In the genomic region with DNA sequence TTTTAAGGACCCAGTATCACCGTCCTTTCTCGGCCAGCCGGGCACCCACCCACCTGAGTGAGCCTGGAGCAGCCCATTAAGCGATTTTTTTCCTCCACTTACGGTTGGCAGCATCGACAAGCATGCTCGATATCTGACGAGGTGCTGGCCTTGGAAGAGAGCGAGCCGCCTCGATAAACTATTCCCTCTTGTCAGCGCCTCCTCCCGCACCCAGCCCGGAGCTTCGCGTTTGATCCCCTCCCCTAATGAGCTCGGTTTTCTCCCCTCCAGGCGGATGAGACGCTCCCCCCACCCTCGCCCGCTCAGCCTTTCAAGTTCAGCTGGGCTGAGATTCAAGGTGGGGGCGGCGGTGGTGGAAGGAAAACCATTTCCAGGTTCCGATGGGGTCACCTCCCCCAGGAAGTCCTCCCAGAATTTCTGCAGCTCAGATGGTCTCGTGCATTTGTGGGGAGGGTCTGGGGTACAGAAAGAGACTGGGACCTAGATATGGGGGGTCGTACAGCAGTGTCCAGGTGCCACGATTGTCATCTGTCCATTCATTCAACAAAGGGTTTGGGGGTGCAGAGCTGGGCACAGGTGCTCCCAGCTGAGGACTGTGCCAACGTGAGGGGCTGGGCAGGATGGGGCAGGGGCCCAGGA, we compare ENCODE assay signal across 34 cellular contexts. TPM values are rescaled to one million over a fixed set of nuclear protein-coding genes. Genes with fewer than 3 reads are reported as not detected.
"Had no signal": no experiment of that assay in that cellular context is flagged by ENCODE, and none has a peak within 500 bp of the region (broad histone marks: within the 10 kb centered on the region; RNA-seq: fewer than 3 reads in every experiment).

No MANE protein-coding gene starts in this region.

- H3K4me3 ChIP-seq: adrenal gland, body of pancreas, breast epithelium, PC-9, SJCRH30, SK-N-MC had no signal

- ATAC-seq: activated CD8-positive, alpha-beta T cell treated with anti-CD3 and anti-CD28 coated beads, Interleukin-2, amount 10 ng/mL, durations not matched to agents 7 days and 5 days; activated naive CD4-positive, alpha-beta T cell treated with anti-CD3 and anti-CD28 coated beads, Interleukin-2, amount 50 U/mL, for 72 hours; activated T-cell treated with anti-CD3 and anti-CD28 coated beads, Interleukin-2, amount 50 U/mL, for 4 hours; body of pancreas had no signal

- H3K4me1 Mint-ChIP-seq: activated CD4-positive, alpha-beta T cell treated with anti-CD3 and anti-CD28 coated beads, Interleukin-2, amount 10 ng/mL, durations not matched to agents 24 days and 14 days had no signal

- H3K36me3 ChIP-seq: adrenal gland, breast epithelium, SJCRH30, WERI-Rb-1 had no signal

- DNase-seq: activated CD4-positive, alpha-beta T cell treated with anti-CD3 and anti-CD28 coated beads, Interleukin-2, amount 10 ng/mL, durations not matched to agents 24 days and 14 days; activated CD4-positive, alpha-beta T cell treated with anti-CD3 and anti-CD28 coated beads, Interleukin-2, amount 50 U/mL, for 48 hours; activated CD4-positive, CD25-positive, alpha-beta regulatory T cell; activated CD8-positive, alpha-beta memory T cell treated with anti-CD3 and anti-CD28 coated beads, Interleukin-2, amount 50 U/mL, for 4 hours; activated CD8-positive, alpha-beta T cell treated with anti-CD3 and anti-CD28 coated beads, Interleukin-2, amount 10 ng/mL, durations not matched to agents 7 days and 5 days; activated gamma-delta T cell treated with Interleukin-2 at 50 U/mL for 16 hours; activated naive CD4-positive, alpha-beta T cell treated with anti-CD3 and anti-CD28 coated beads for 36 hours; activated T-cell treated with anti-CD3 and anti-CD28 coated beads for 4 hours; activated T-cell treated with anti-CD3 and anti-CD28 coated beads, Interleukin-2, amount 50 U/mL, for 4 hours; adrenal gland; body of pancreas; NCI-H1105; NCI-H1417 treated with DMSO at 0.1 percent for 48 hours; NCI-H187 treated with DMSO at 0.1 percent for 48 hours; NCI-H2081; NCI-H345; NCI-H524 treated with DMSO at 0.1 percent for 48 hours; PC-9; Right ventricle myocardium superior; SJCRH30; T1000; WERI-Rb-1 had no signal

- H3K27ac Mint-ChIP-seq: activated CD4-positive, alpha-beta T cell treated with anti-CD3 and anti-CD28 coated beads, Interleukin-2, amount 10 ng/mL, durations not matched to agents 24 days and 14 days; activated CD8-positive, alpha-beta T cell treated with anti-CD3 and anti-CD28 coated beads, Interleukin-2, amount 10 ng/mL, durations not matched to agents 7 days and 5 days; activated naive CD4-positive, alpha-beta T cell treated with anti-CD3 and anti-CD28 coated beads for 36 hours; activated naive CD4-positive, alpha-beta T cell treated with anti-CD3 and anti-CD28 coated beads, Interleukin-2, amount 50 U/mL, for 72 hours; activated T-helper 1 cell treated with anti-CD3 and anti-CD28 coated beads, Interleukin-12 subunit alpha, Interleukin-12 subunit beta, Interleukin-2, Interleukin-4 antibody, amounts not matched to agents 30 ng/mL and 10 ng/mL and 1 ng/mL, durations not matched to agents 14 hours and 24 hours and 36 hours had no signal

- H3K36me3 Mint-ChIP-seq: activated naive CD4-positive, alpha-beta T cell treated with anti-CD3 and anti-CD28 coated beads, Interleukin-2, amount 50 U/mL, for 72 hours had no signal

- H3K4me3 Mint-ChIP-seq: activated CD4-positive, alpha-beta T cell treated with anti-CD3 and anti-CD28 coated beads, Interleukin-2, amount 10 ng/mL, durations not matched to agents 24 days and 14 days; activated CD8-positive, alpha-beta T cell treated with anti-CD3 and anti-CD28 coated beads, Interleukin-2, amount 10 ng/mL, durations not matched to agents 7 days and 5 days; activated naive CD4-positive, alpha-beta T cell treated with anti-CD3 and anti-CD28 coated beads for 36 hours; activated T-cell treated with anti-CD3 and anti-CD28 coated beads, Interleukin-2, amount 50 U/mL, for 4 hours; activated T-helper 1 cell treated with anti-CD3 and anti-CD28 coated beads, Interleukin-12 subunit alpha, Interleukin-12 subunit beta, Interleukin-2, Interleukin-4 antibody, amounts not matched to agents 30 ng/mL and 10 ng/mL and 1 ng/mL, durations not matched to agents 14 hours and 24 hours and 36 hours had no signal

- H3K27ac ChIP-seq: adrenal gland, body of pancreas, breast epithelium, PC-9, RWPE1, SJCRH30, SK-N-MC, WERI-Rb-1 had no signal

- H3K4me1 ChIP-seq: adrenal gland, breast epithelium, SJCRH30 had no signal

- H3K9me3 ChIP-seq: adrenal gland, body of pancreas, breast epithelium, SJCRH30 had no signal

- H3K9me3 Mint-ChIP-seq: activated CD4-positive, alpha-beta T cell treated with anti-CD3 and anti-CD28 coated beads, Interleukin-2, amount 10 ng/mL, durations not matched to agents 24 days and 14 days; activated naive CD4-positive, alpha-beta T cell treated with anti-CD3 and anti-CD28 coated beads for 36 hours; activated naive CD4-positive, alpha-beta T cell treated with anti-CD3 and anti-CD28 coated beads, Interleukin-2, amount 50 U/mL, for 72 hours; activated T-cell treated with anti-CD3 and anti-CD28 coated beads, Interleukin-2, amount 50 U/mL, for 4 hours; activated T-helper 1 cell treated with anti-CD3 and anti-CD28 coated beads, Interleukin-12 subunit alpha, Interleukin-12 subunit beta, Interleukin-2, Interleukin-4 antibody, amounts not matched to agents 30 ng/mL and 10 ng/mL and 1 ng/mL, durations not matched to agents 14 hours and 24 hours and 36 hours had no signal

RNA-seq across cellular contexts. Expression of a gene that starts 18.9 kb away (rescaled TPM):
- total RNA-seq: activated CD4-positive, alpha-beta T cell treated with anti-CD3 and anti-CD28 coated beads, Interleukin-2, amount 10 ng/mL, durations not matched to agents 24 days and 14 days; activated CD8-positive, alpha-beta T cell treated with anti-CD3 and anti-CD28 coated beads, Interleukin-2, amount 10 ng/mL, durations not matched to agents 7 days and 5 days; activated naive CD4-positive, alpha-beta T cell treated with anti-CD3 and anti-CD28 coated beads for 36 hours; activated naive CD4-positive, alpha-beta T cell treated with anti-CD3 and anti-CD28 coated beads, Interleukin-2, amount 50 U/mL, for 72 hours; activated T-cell treated with anti-CD3 and anti-CD28 coated beads, Interleukin-2, amount 50 U/mL, for 4 hours; activated T-helper 1 cell treated with anti-CD3 and anti-CD28 coated beads, Interleukin-12 subunit alpha, Interleukin-12 subunit beta, Interleukin-2, Interleukin-4 antibody, amounts not matched to agents 30 ng/mL and 10 ng/mL and 1 ng/mL, durations not matched to agents 14 hours and 24 hours and 36 hours; adrenal gland; astrocyte; breast epithelium; cardiac septum; M059J; NCI-H460; OCI-LY7; PC-9; Right ventricle myocardium superior; SJCRH30; T-helper 1 cell treated with Interleukin-12 subunit alpha and Interleukin-12 subunit beta and Interleukin-4 antibody, amounts not matched to agents 30 ng/mL and 1 ng/mL, for 36 hours; T-helper 2 cell treated with Interferon-gamma antibody and Interleukin-4, amounts not matched to agents 100 ng/mL and 5 ng/mL, for 36 hours had no signal
